ENCODE assay signal across 18 cellular contexts in genomic region chr15:100439566-100439965, GRCh38.
A peak's percentile ranks its signal among the peaks of the same experiment; 100 is the strongest.
DNase-seq lines count a peak whose midpoint lies in the region; ATAC-seq, FAIRE-seq and TF ChIP-seq lines count a peak whose summit lies in the region.
"Had no signal": no experiment of that assay in that cellular context is flagged by ENCODE, and none has a peak within 500 bp of the region (broad histone marks: within the 10 kb centered on the region; RNA-seq: fewer than 3 reads in every experiment).

No MANE protein-coding gene starts in this region.

- no peak overlapping the region for H2AFZ ChIP-seq in endothelial cell of umbilical vein (ENCODE audit: low read depth, low read length)
- no peak overlapping the region for H2AFZ ChIP-seq in neural progenitor cell (replicated peaks)

- no peak for TF ChIP-seq POLR2A in endothelial cell of umbilical vein (IDR thresholded peaks at IDR 0.05; ENCODE audit: low read depth, low read length)
- no peak for TF ChIP-seq POLR2A in suprapubic skin (IDR thresholded peaks at IDR 0.05)

- dilution Hi-C loops in endothelial cell of umbilical vein (cut with MboI; ENCODE audit: extremely low pct_ligation_motif_present, low sequenced_read_pairs) = no loop called here

- no peaks in the 10 kb centered on the region for H3K9me1 ChIP-seq in endothelial cell of umbilical vein (replicated peaks; ENCODE audit: control insufficient read depth, extremely low read depth, insufficient read depth, low read length)

- no peak for TF ChIP-seq EP300 in suprapubic skin (IDR thresholded peaks at IDR 0.05)

- H3K27ac ChIP-seq in HUES48 (ENCODE audit: low read depth, low read length) (peak overlapping the region; percentile 54), endothelial cell of umbilical vein (ENCODE audit: insufficient read depth, low read depth, low read length) (no peak overlapping the region), neural progenitor cell (no peak overlapping the region), suprapubic skin (no peak overlapping the region)
- H3K27ac ChIP-seq in CD8-positive, alpha-beta T cell (ENCODE audit: low read depth, low read length) = no peak overlapping the region
- H3K27ac ChIP-seq: BLaER1 treated with 17β-estradiol and CSF1 and Interleukin-3, amounts not matched to agents 10 nM and 100 nM had no signal

- H4K20me1 ChIP-seq in endothelial cell of umbilical vein (replicated peaks; ENCODE audit: control insufficient read depth, extremely low read depth, insufficient read depth, low read length) = no peaks in the 10 kb centered on the region
- H4K20me1 ChIP-seq in neural progenitor cell (ENCODE audit: low read depth) = no peaks in the 10 kb centered on the region
- H4K20me1 ChIP-seq: BLaER1 treated with 17β-estradiol and CSF1 and Interleukin-3, amounts not matched to agents 10 nM and 100 nM had no signal

- WGBS in suprapubic skin = 62% methylated on average over 3 of the region's 3 CpGs

- no TSS peak for BruUV-seq in endothelial cell of umbilical vein (replicated peaks; lab: Mats Ljungman, UMichigan)

- H3K36me3 ChIP-seq in HUES48 (ENCODE audit: control insufficient read depth, insufficient read depth, low read length) = no peaks in the 10 kb centered on the region
- H3K36me3 ChIP-seq in endothelial cell of umbilical vein (ENCODE audit: control insufficient read depth in 2 of 2, extremely low read depth in 1 of 2, insufficient read depth in 2 of 2, low read length in 2 of 2) = no peaks in the 10 kb centered on the region
- H3K36me3 ChIP-seq in neural progenitor cell = no peaks in the 10 kb centered on the region
- no peaks in the 10 kb centered on the region for H3K36me3 ChIP-seq in CD8-positive, alpha-beta T cell (ENCODE audit: insufficient read depth, low read length)
- no peaks in the 10 kb centered on the region for H3K36me3 ChIP-seq in suprapubic skin
- H3K36me3 ChIP-seq: BLaER1 treated with 17β-estradiol and CSF1 and Interleukin-3, amounts not matched to agents 10 nM and 100 nM had no signal

- H3K27ac Mint-ChIP-seq in neural progenitor cell = peak overlapping the region; percentile 76
- H3K27ac Mint-ChIP-seq in CD8-positive, alpha-beta T cell = no peak overlapping the region
- H3K27ac Mint-ChIP-seq: B cell; CD8-positive, alpha-beta memory T cell had no signal

- H3F3A ChIP-seq in neural progenitor cell (ENCODE audit: low read depth) = no peaks in the 10 kb centered on the region

- intact Hi-C loops in endothelial cell of umbilical vein (cut with micrococcal nuclease) = no loop called here
- intact Hi-C loops in CD8-positive, alpha-beta T cell (cut with DNase I, micrococcal nuclease) = no loop called here

- no peaks in the 10 kb centered on the region for H3K4me1 ChIP-seq in HUES48 (ENCODE audit: control insufficient read depth, insufficient read depth, low read length)
- no peaks in the 10 kb centered on the region for H3K4me1 ChIP-seq in endothelial cell of umbilical vein (ENCODE audit: control insufficient read depth, extremely low read depth, insufficient read depth, low read length)
- H3K4me1 ChIP-seq in neural progenitor cell = no peaks in the 10 kb centered on the region
- H3K4me1 ChIP-seq in CD8-positive, alpha-beta T cell (ENCODE audit: insufficient read depth, low read length) = no peaks in the 10 kb centered on the region
- H3K4me1 ChIP-seq in suprapubic skin = peaks cover 3% of the 10 kb centered on the region

- H3K9me3 ChIP-seq in HUES48 (ENCODE audit: control insufficient read depth, insufficient read depth, low read length) (peaks cover 14% of the 10 kb centered on the region; the same call in 1 of the 2 replicates), endothelial cell of umbilical vein (replicated peaks; ENCODE audit: control insufficient read depth, insufficient read depth, low read length) (no peaks in the 10 kb centered on the region), neural progenitor cell (ENCODE audit: low read depth) (no peaks in the 10 kb centered on the region), suprapubic skin (no peaks in the 10 kb centered on the region)
- H3K9me3 ChIP-seq in CD8-positive, alpha-beta T cell (ENCODE audit: low read length) = no peaks in the 10 kb centered on the region
- H3K9me3 ChIP-seq: BLaER1 treated with 17β-estradiol and CSF1 and Interleukin-3, amounts not matched to agents 10 nM and 100 nM had no signal

- CTCF ChIA-PET in endothelial cell of umbilical vein (lab: Charles Lee) = no interaction called here
- CTCF ChIA-PET in CD8-positive, alpha-beta T cell (lab: Charles Lee) = no interaction called here

- POLR2A ChIA-PET in endothelial cell of umbilical vein (lab: Charles Lee) = no interaction called here
- POLR2A ChIA-PET in CD8-positive, alpha-beta T cell (lab: Charles Lee) = no interaction called here

- H3K79me2 ChIP-seq in endothelial cell of umbilical vein (ENCODE audit: control insufficient read depth, insufficient read depth, low read length) = no peaks in the 10 kb centered on the region
- no peaks in the 10 kb centered on the region for H3K79me2 ChIP-seq in neural progenitor cell (ENCODE audit: low read depth)

- no peaks in the 10 kb centered on the region for H3K36me3 Mint-ChIP-seq in neural progenitor cell
- H3K36me3 Mint-ChIP-seq in CD8-positive, alpha-beta T cell = no peaks in the 10 kb centered on the region
- H3K36me3 Mint-ChIP-seq: CD8-positive, alpha-beta memory T cell had no signal

- peak overlapping the region; percentile 58 for H3K4me3 Mint-ChIP-seq in neural progenitor cell
- H3K4me3 Mint-ChIP-seq in CD8-positive, alpha-beta T cell = no peak overlapping the region
- H3K4me3 Mint-ChIP-seq: B cell; CD8-positive, alpha-beta memory T cell; H9 had no signal

- H3K4me1 Mint-ChIP-seq in neural progenitor cell = peaks cover 29% of the 10 kb centered on the region
- peaks cover 5% of the 10 kb centered on the region for H3K4me1 Mint-ChIP-seq in CD8-positive, alpha-beta T cell (ENCODE audit: low read depth)
- H3K4me1 Mint-ChIP-seq: B cell; CD8-positive, alpha-beta memory T cell had no signal

- H3K27me3 ChIP-seq in HUES48 (ENCODE audit: control insufficient read depth, insufficient read depth, low read length) (no peaks in the 10 kb centered on the region), endothelial cell of umbilical vein (ENCODE audit: control insufficient read depth in 2 of 2, insufficient read depth in 2 of 2, low read length in 2 of 2) (no peaks in the 10 kb centered on the region), neural progenitor cell (no peaks in the 10 kb centered on the region), suprapubic skin (no peaks in the 10 kb centered on the region)
- H3K27me3 ChIP-seq in CD8-positive, alpha-beta T cell (ENCODE audit: insufficient read depth, low read length) = no peaks in the 10 kb centered on the region
- H3K27me3 ChIP-seq: BLaER1 treated with 17β-estradiol and CSF1 and Interleukin-3, amounts not matched to agents 10 nM and 100 nM had no signal

- peaks cover 16% of the 10 kb centered on the region for H3K9me3 Mint-ChIP-seq in neural progenitor cell
- H3K9me3 Mint-ChIP-seq in CD8-positive, alpha-beta T cell = peaks cover 3% of the 10 kb centered on the region
- H3K9me3 Mint-ChIP-seq: CD8-positive, alpha-beta memory T cell had no signal

- H3K4me3 ChIP-seq in HUES48 (ENCODE audit: low read depth, low read length) = no peak overlapping the region
- H3K4me3 ChIP-seq in endothelial cell of umbilical vein (replicated peaks in 1 of 3; ENCODE audit: insufficient read depth in 1 of 3, low read depth in 1 of 3, low read length in 3 of 3) = no peak overlapping the region
- H3K4me3 ChIP-seq in neural progenitor cell = no peak overlapping the region
- no peak overlapping the region for H3K4me3 ChIP-seq in CD8-positive, alpha-beta T cell (ENCODE audit: low read depth, low read length)
- no peak overlapping the region for H3K4me3 ChIP-seq in suprapubic skin
- H3K4me3 ChIP-seq: BLaER1 treated with 17β-estradiol and CSF1 and Interleukin-3, amounts not matched to agents 10 nM and 100 nM; GM12878 had no signal

- TF ChIP-seq CTCF in endothelial cell of umbilical vein (IDR thresholded peaks at IDR 0.05; ENCODE audit: extremely low read depth in 1 of 2, insufficient read depth in 1 of 2, low read depth in 1 of 2, low read length in 2 of 2) = no peak
- TF ChIP-seq CTCF in neural progenitor cell (IDR thresholded peaks at IDR 0.05) = no peak
- TF ChIP-seq CTCF in CD8-positive, alpha-beta T cell (IDR thresholded peaks at IDR 0.05) = no peak
- TF ChIP-seq CTCF in suprapubic skin (IDR thresholded peaks at IDR 0.05) = no peak

- peak; percentile 12 for FAIRE-seq in endothelial cell of umbilical vein (lab: Jason Lieb, UNC)
- FAIRE-seq: GM12878 had no signal

- H3K4me2 ChIP-seq in endothelial cell of umbilical vein (ENCODE audit: insufficient read depth, low read length) (no peak overlapping the region), neural progenitor cell (no peak overlapping the region)

- peaks cover 3% of the 10 kb centered on the region for H3K27me3 Mint-ChIP-seq in neural progenitor cell (ENCODE audit: insufficient read depth, low read depth)
- peaks cover 2% of the 10 kb centered on the region for H3K27me3 Mint-ChIP-seq in CD8-positive, alpha-beta T cell (ENCODE audit: low read depth)

- no peak for ATAC-seq in CD8-positive, alpha-beta T cell
- ATAC-seq: GM12878 had no signal

- H3K9ac ChIP-seq in HUES48 (ENCODE audit: low read depth, low read length) (no peak overlapping the region), endothelial cell of umbilical vein (replicated peaks; ENCODE audit: extremely low read depth, insufficient read depth, low read length) (no peak overlapping the region), neural progenitor cell (no peak overlapping the region)
- H3K9ac ChIP-seq: BLaER1 treated with 17β-estradiol and CSF1 and Interleukin-3, amounts not matched to agents 10 nM and 100 nM had no signal

- DNase-seq in NCI-H82 treated with DMSO at 0.1 percent for 48 hours (lab: John Stamatoyannopoulos, UW; ENCODE audit: unreplicated experiment) (peak; percentile 49), endothelial cell of umbilical vein (ENCODE audit: low read depth, low spot score) (no peak), neural progenitor cell (ENCODE audit: low spot score) (no peak), NOMO-1 (lab: John Stamatoyannopoulos, UW; ENCODE audit: unreplicated experiment in 2 of 2) (no peak), suprapubic skin (ENCODE audit: low spot score in 2 of 2) (no peak)
- DNase-seq in CD8-positive, alpha-beta T cell = no peak
- DNase-seq: CD8-positive, alpha-beta memory T cell; COR-L47; DMS 273 treated with DMSO at 0.1 percent for 48 hours; DMS53; DND-41; EL; GOT3; H9 had no signal

TF ChIP-seq in endothelial cell of umbilical vein, 7 proteins besides CTCF, POLR2A, EP300 and RAD21:
- TF ChIP-seq POLR2AphosphoS5 (IDR thresholded peaks at IDR 0.05; ENCODE audit: insufficient read depth, low read depth, low read length) (no peak), MYC (IDR thresholded peaks at IDR 0.05; ENCODE audit: low read depth, low read length) (no peak), JUN (IDR thresholded peaks at IDR 0.05; ENCODE audit: borderline replicate concordance, insufficient read depth, insufficient read length, low read depth) (no peak), FOS (IDR thresholded peaks at IDR 0.05; ENCODE audit: borderline replicate concordance, insufficient read depth, low read length) (no peak), MAX (IDR thresholded peaks at IDR 0.05; ENCODE audit: insufficient read depth, insufficient read length) (no peak)
TF ChIP-seq in endothelial cell of umbilical vein: peak in this region for 0.
